Comparison of ENCODE assay signal across 17 cellular contexts in genomic region chr11:118878187-118878586, GRCh38. TPM values are rescaled to one million over a fixed set of nuclear protein-coding genes. Genes with fewer than 3 reads are reported as not detected.
DNase-seq lines count a peak whose midpoint lies in the region; ATAC-seq and TF ChIP-seq lines count a peak whose summit lies in the region.
"Had no signal": no experiment of that assay in that cellular context is flagged by ENCODE, and none has a peak within 500 bp of the region (broad histone marks: within the 10 kb centered on the region; RNA-seq: fewer than 3 reads in every experiment).

No MANE protein-coding gene starts in this region.

- ATAC-seq in activated CD8-positive, alpha-beta T cell treated with anti-CD3 and anti-CD28 coated beads, Interleukin-2, amount 10 ng/mL, durations not matched to agents 7 days and 5 days: peak; percentile 20
- ATAC-seq in naive thymus-derived CD4-positive, alpha-beta T cell: peak; percentile 28
- no peak for ATAC-seq in GM19467 (IDR thresholded peaks at IDR 0.05; ENCODE audit: unreplicated experiment)
- ATAC-seq: Panc1 had no signal

- H3K36me3 Mint-ChIP-seq in activated CD4-positive, alpha-beta T cell treated with anti-CD3 and anti-CD28 coated beads, Interleukin-2, amount 10 ng/mL, durations not matched to agents 24 days and 14 days (ENCODE audit: low read depth): no peaks in the 10 kb centered on the region
- no peaks in the 10 kb centered on the region for H3K36me3 Mint-ChIP-seq in activated CD8-positive, alpha-beta T cell treated with anti-CD3 and anti-CD28 coated beads, Interleukin-2, amount 10 ng/mL, durations not matched to agents 7 days and 5 days (ENCODE audit: low read depth)
- peaks cover 0 to 8% (median under 1%) of the 10 kb centered on the region in 5 donors for H3K36me3 Mint-ChIP-seq in naive thymus-derived CD4-positive, alpha-beta T cell
- H3K36me3 Mint-ChIP-seq: neural progenitor cell had no signal

- CTCF ChIA-PET in activated CD8-positive, alpha-beta T cell treated with anti-CD3 and anti-CD28 coated beads, Interleukin-2, amount 10 ng/mL, durations not matched to agents 7 days and 5 days (lab: Charles Lee): interaction anchor here (0.8 to 1.7 kb wide), 9 partner anchors 8 to 188 kb away, joined by 3 to 8 read pairs (median 3); partner anchors contain the start of gene DDX6
- CTCF ChIA-PET in naive thymus-derived CD4-positive, alpha-beta T cell (lab: Charles Lee): interaction anchor here (1.1 to 4.6 kb wide), 5 partner anchors 14 to 89 kb away, joined by 3 to 33 read pairs (median 17); partner anchors contain the start of gene DDX6

- H3K36me3 ChIP-seq in naive thymus-derived CD4-positive, alpha-beta T cell (ENCODE audit: control insufficient read depth in 2 of 3, insufficient read depth in 3 of 3, low read length in 3 of 3): no peaks in the 10 kb centered on the region
- H3K36me3 ChIP-seq: esophagus muscularis mucosa, neural progenitor cell, tibial artery had no signal

- H3K4me1 Mint-ChIP-seq in activated CD4-positive, alpha-beta T cell treated with anti-CD3 and anti-CD28 coated beads, Interleukin-2, amount 10 ng/mL, durations not matched to agents 24 days and 14 days: peaks cover 79% of the 10 kb centered on the region
- peaks cover 86% of the 10 kb centered on the region for H3K4me1 Mint-ChIP-seq in activated CD8-positive, alpha-beta T cell treated with anti-CD3 and anti-CD28 coated beads, Interleukin-2, amount 10 ng/mL, durations not matched to agents 7 days and 5 days (ENCODE audit: low read depth)
- H3K4me1 Mint-ChIP-seq in naive thymus-derived CD4-positive, alpha-beta T cell: peaks cover 65 to 98% (median 92%) of the 10 kb centered on the region in 7 donors

- no peaks in the 10 kb centered on the region for H3K9me3 ChIP-seq in naive thymus-derived CD4-positive, alpha-beta T cell (ENCODE audit: control insufficient read depth in 2 of 3, low read length in 3 of 3)
- H3K9me3 ChIP-seq: esophagus muscularis mucosa, tibial artery had no signal

- POLR2A ChIA-PET in activated CD8-positive, alpha-beta T cell treated with anti-CD3 and anti-CD28 coated beads, Interleukin-2, amount 10 ng/mL, durations not matched to agents 7 days and 5 days (lab: Charles Lee): interaction anchor here (0.7 to 2.9 kb wide), 6 partner anchors 8 to 87 kb away, joined by 3 to 52 read pairs (median 8); partner anchors contain the start of gene DDX6
- POLR2A ChIA-PET in naive thymus-derived CD4-positive, alpha-beta T cell (lab: Charles Lee): interaction anchor here (0.6 to 15.9 kb wide), 15 partner anchors 9 to 224 kb away, joined by 3 to 437 read pairs (median 3); partner anchors contain the start of genes BCL9L, DDX6 and DPAGT1

- H3K27me3 ChIP-seq in HL-60 (ENCODE audit: insufficient read depth, poor library complexity, severe bottlenecking): no peaks in the 10 kb centered on the region
- no peaks in the 10 kb centered on the region for H3K27me3 ChIP-seq in naive thymus-derived CD4-positive, alpha-beta T cell (ENCODE audit: control insufficient read depth in 2 of 2, insufficient read depth in 2 of 2, low read length in 2 of 2)
- H3K27me3 ChIP-seq: esophagus muscularis mucosa, neural progenitor cell, tibial artery had no signal

- intact Hi-C loops in activated CD4-positive, alpha-beta T cell treated with anti-CD3 and anti-CD28 coated beads, Interleukin-2, amount 10 ng/mL, durations not matched to agents 24 days and 14 days (cut with micrococcal nuclease): loop anchor here (5.0 kb wide), 1 partner anchor 49 kb away; the partner anchor contains the start of gene BCL9L
- intact Hi-C loops in naive thymus-derived CD4-positive, alpha-beta T cell (cut with micrococcal nuclease): loop anchor here (1.0 kb wide), 2 partner anchors 8 to 14 kb away; no protein-coding TSS in a partner anchor

- H3K9me3 Mint-ChIP-seq in activated CD4-positive, alpha-beta T cell treated with anti-CD3 and anti-CD28 coated beads, Interleukin-2, amount 10 ng/mL, durations not matched to agents 24 days and 14 days: no peaks in the 10 kb centered on the region
- no peaks in the 10 kb centered on the region for H3K9me3 Mint-ChIP-seq in activated CD8-positive, alpha-beta T cell treated with anti-CD3 and anti-CD28 coated beads, Interleukin-2, amount 10 ng/mL, durations not matched to agents 7 days and 5 days (ENCODE audit: insufficient read depth)
- peaks cover 0 to 5% (median 0%) of the 10 kb centered on the region in 11 donors for H3K9me3 Mint-ChIP-seq in naive thymus-derived CD4-positive, alpha-beta T cell
- H3K9me3 Mint-ChIP-seq: neural progenitor cell had no signal

- peaks cover 63 to 81% of the 10 kb centered on the region in 2 donors for H3K4me1 ChIP-seq in naive thymus-derived CD4-positive, alpha-beta T cell (ENCODE audit: control insufficient read depth in 2 of 2, insufficient read depth in 2 of 2, low read length in 2 of 2)
- H3K4me1 ChIP-seq: neural progenitor cell had no signal

- TF ChIP-seq CTCF in HL-60 (IDR thresholded peaks at IDR 0.05; ENCODE audit: insufficient read depth, low read length): no peak

- H3K27ac Mint-ChIP-seq in activated CD4-positive, alpha-beta T cell treated with anti-CD3 and anti-CD28 coated beads, Interleukin-2, amount 10 ng/mL, durations not matched to agents 24 days and 14 days: peak overlapping the region; percentile 82
- H3K27ac Mint-ChIP-seq in activated CD8-positive, alpha-beta T cell treated with anti-CD3 and anti-CD28 coated beads, Interleukin-2, amount 10 ng/mL, durations not matched to agents 7 days and 5 days: peak overlapping the region; percentile 78
- H3K27ac Mint-ChIP-seq in naive thymus-derived CD4-positive, alpha-beta T cell: peak overlapping the region; percentile 95 to 100 (median 99)
- H3K27ac Mint-ChIP-seq: neural progenitor cell had no signal

- peak; percentile 73 for DNase-seq in activated CD4-positive, alpha-beta T cell treated with anti-CD3 and anti-CD28 coated beads, Interleukin-2, amount 10 ng/mL, durations not matched to agents 24 days and 14 days
- DNase-seq in activated CD4-positive, alpha-beta T cell treated with anti-CD3 and anti-CD28 coated beads, Interleukin-2, amount 50 U/mL, for 48 hours: no peak
- DNase-seq in HL-60 (ENCODE audit: low read depth in 1 of 2, low spot score in 1 of 2) (peak in 1 of 2 experiments; percentile 60), putamen (ENCODE audit: low spot score) (no peak), caudate nucleus (lab: John Stamatoyannopoulos, UW) (no peak)
- peak; percentile 39 for DNase-seq in activated CD8-positive, alpha-beta T cell treated with anti-CD3 and anti-CD28 coated beads, Interleukin-2, amount 10 ng/mL, durations not matched to agents 7 days and 5 days
- peak in 7 of 9 donors; percentile 36 to 65 (median 59) for DNase-seq in naive thymus-derived CD4-positive, alpha-beta T cell
- DNase-seq: NCI-H1930, NCI-H524, tibial artery had no signal

- H3K27me3 Mint-ChIP-seq in activated CD4-positive, alpha-beta T cell treated with anti-CD3 and anti-CD28 coated beads, Interleukin-2, amount 10 ng/mL, durations not matched to agents 24 days and 14 days: no peaks in the 10 kb centered on the region
- H3K27me3 Mint-ChIP-seq in activated CD8-positive, alpha-beta T cell treated with anti-CD3 and anti-CD28 coated beads, Interleukin-2, amount 10 ng/mL, durations not matched to agents 7 days and 5 days (ENCODE audit: low read depth): no peaks in the 10 kb centered on the region
- H3K27me3 Mint-ChIP-seq in naive thymus-derived CD4-positive, alpha-beta T cell: no peaks in the 10 kb centered on the region

- no peak overlapping the region for H3K4me3 ChIP-seq in HL-60 (replicated peaks; ENCODE audit: insufficient read depth, low read length)
- peak overlapping the region; percentile 26 for H3K4me3 ChIP-seq in naive thymus-derived CD4-positive, alpha-beta T cell (ENCODE audit: low read length)
- H3K4me3 ChIP-seq: esophagus muscularis mucosa, neural progenitor cell, tibial artery had no signal

- peak overlapping the region; percentile 74 for H3K27ac ChIP-seq in HL-60 (replicated peaks)
- H3K27ac ChIP-seq in naive thymus-derived CD4-positive, alpha-beta T cell (ENCODE audit: low read depth, low read length): peak overlapping the region; percentile 80
- H3K27ac ChIP-seq in caudate nucleus (ENCODE audit: low read depth, low read length): no peak overlapping the region
- H3K27ac ChIP-seq: esophagus muscularis mucosa, neural progenitor cell, tibial artery had no signal

- no peak overlapping the region for H3K4me3 Mint-ChIP-seq in activated CD4-positive, alpha-beta T cell treated with anti-CD3 and anti-CD28 coated beads, Interleukin-2, amount 10 ng/mL, durations not matched to agents 24 days and 14 days
- H3K4me3 Mint-ChIP-seq in activated CD8-positive, alpha-beta T cell treated with anti-CD3 and anti-CD28 coated beads, Interleukin-2, amount 10 ng/mL, durations not matched to agents 7 days and 5 days: no peak overlapping the region
- H3K4me3 Mint-ChIP-seq in naive thymus-derived CD4-positive, alpha-beta T cell: peak overlapping the region in 9 of 10 donors; percentile 40 to 86 (median 68)
- H3K4me3 Mint-ChIP-seq: neural progenitor cell had no signal

RNA-seq across cellular contexts. Expression of gene CXCR5, which starts 5.5 kb away (rescaled TPM):
- total RNA-seq in activated CD4-positive, alpha-beta T cell treated with anti-CD3 and anti-CD28 coated beads, Interleukin-2, amount 10 ng/mL, durations not matched to agents 24 days and 14 days: 6.1 and 6.4 TPM in 2 replicates
- under 1 TPM; 0.08 to 0.18 TPM for total RNA-seq in activated CD8-positive, alpha-beta T cell treated with anti-CD3 and anti-CD28 coated beads, Interleukin-2, amount 10 ng/mL, durations not matched to agents 7 days and 5 days
- 1 to 10 TPM in 4 of 5 experiments, under 1 TPM in 1; 0.41 to 2.9 (median 2.1) TPM for total RNA-seq in naive thymus-derived CD4-positive, alpha-beta T cell
- 1 to 10 TPM in 1 of 2 donors, under 1 TPM in 1; 0.60 to 1.1 TPM for polyA plus RNA-seq in naive thymus-derived CD4-positive, alpha-beta T cell
- total RNA-seq: dermis microvascular lymphatic vessel endothelial cell, H7, HT1080 had no signal

RNA-seq across cellular contexts. Expression of gene BCL9L, which starts 47.5 kb away (rescaled TPM):
- 25.1 and 28.5 TPM in 2 replicates for total RNA-seq in activated CD4-positive, alpha-beta T cell treated with anti-CD3 and anti-CD28 coated beads, Interleukin-2, amount 10 ng/mL, durations not matched to agents 24 days and 14 days
- 10 to 100 TPM; 70.0 to 70.6 TPM for total RNA-seq in activated CD8-positive, alpha-beta T cell treated with anti-CD3 and anti-CD28 coated beads, Interleukin-2, amount 10 ng/mL, durations not matched to agents 7 days and 5 days
- total RNA-seq in naive thymus-derived CD4-positive, alpha-beta T cell: 100 to 1,000 TPM in 4 of 5 experiments, 10 to 100 TPM in 1; 67.8 to 269 (median 266) TPM
- 1 to 10 TPM; 6.7 to 7.2 TPM for polyA plus RNA-seq in naive thymus-derived CD4-positive, alpha-beta T cell

Comparison
In these comparisons a context has a peak if more than half of its experiments do, and no peak if none do; other contexts are left out.
1. DNase-seq: peak in activated CD4-positive, alpha-beta T cell treated with anti-CD3 and anti-CD28 coated beads, Interleukin-2, amount 10 ng/mL, durations not matched to agents 24 days and 14 days (single experiment), activated CD8-positive, alpha-beta T cell treated with anti-CD3 and anti-CD28 coated beads, Interleukin-2, amount 10 ng/mL, durations not matched to agents 7 days and 5 days (single experiment) and naive thymus-derived CD4-positive, alpha-beta T cell (7 of 9); none in activated CD4-positive, alpha-beta T cell treated with anti-CD3 and anti-CD28 coated beads, Interleukin-2, amount 50 U/mL, for 48 hours (0 of 2), putamen (single experiment) and caudate nucleus (0 of 61).
2. H3K4me3 Mint-ChIP-seq: peak in naive thymus-derived CD4-positive, alpha-beta T cell (9 of 10); none in activated CD4-positive, alpha-beta T cell treated with anti-CD3 and anti-CD28 coated beads, Interleukin-2, amount 10 ng/mL, durations not matched to agents 24 days and 14 days (single experiment) and activated CD8-positive, alpha-beta T cell treated with anti-CD3 and anti-CD28 coated beads, Interleukin-2, amount 10 ng/mL, durations not matched to agents 7 days and 5 days (single experiment).
3. Peak in every context shown above with its lines, with median percentiles within 50 percentile points of each other: H3K27ac Mint-ChIP-seq.